8 cellular contexts compared by ENCODE assay signal in genomic region chr3:72123908-72124441, GRCh38.
DNase-seq lines count a peak whose midpoint lies in the region; ATAC-seq and TF ChIP-seq lines count a peak whose summit lies in the region.

No MANE protein-coding gene starts in this region.

- DNase-seq in ACHN (peak; percentile 49), LNCaP clone FGC (ENCODE audit: low read depth) (peak; percentile 73), fibroblast of mammary gland (ENCODE audit: low read depth) (peak; percentile 100), NCI-H1694 (lab: John Stamatoyannopoulos, UW) (no peak)

- H3K4me3 ChIP-seq in LNCaP clone FGC (ENCODE audit: low read depth, low read length) (no peak overlapping the region), fibroblast of mammary gland (ENCODE audit: control insufficient read depth, low read depth, low read length) (no peak overlapping the region)

- in situ Hi-C loops in ACHN (cut with HindIII; ENCODE audit: low pct_ligation_motif_present, low pct_unique_long_range_greater_than_20kb, low sequenced_read_pairs) = no loop called here

- no peak overlapping the region for H3K4me3 Mint-ChIP-seq in stimulated activated memory B cell treated with anti-CD40 and anti-IgM and Interleukin-4, amounts not matched to agents 10 μg/mL and 1 μg/mL and 100 μg/mL, for 72 hours

- peaks cover 16% of the 10 kb centered on the region for H3K4me1 Mint-ChIP-seq in stimulated activated memory B cell treated with anti-CD40 and anti-IgM and Interleukin-4, amounts not matched to agents 10 μg/mL and 1 μg/mL and 100 μg/mL, for 72 hours

- no peaks in the 10 kb centered on the region for H3K36me3 Mint-ChIP-seq in stimulated activated memory B cell treated with anti-CD40 and anti-IgM and Interleukin-4, amounts not matched to agents 10 μg/mL and 1 μg/mL and 100 μg/mL, for 72 hours

- no peak overlapping the region for H3K27ac Mint-ChIP-seq in stimulated activated memory B cell treated with anti-CD40 and anti-IgM and Interleukin-4, amounts not matched to agents 10 μg/mL and 1 μg/mL and 100 μg/mL, for 72 hours

- H3K9me3 Mint-ChIP-seq in stimulated activated memory B cell treated with anti-CD40 and anti-IgM and Interleukin-4, amounts not matched to agents 10 μg/mL and 1 μg/mL and 100 μg/mL, for 72 hours = no peaks in the 10 kb centered on the region

- H3K27me3 Mint-ChIP-seq in stimulated activated memory B cell treated with anti-CD40 and anti-IgM and Interleukin-4, amounts not matched to agents 10 μg/mL and 1 μg/mL and 100 μg/mL, for 72 hours = peaks cover 9% of the 10 kb centered on the region

- ATAC-seq in GM18909 (IDR thresholded peaks at IDR 0.05; ENCODE audit: poor library complexity, unreplicated experiment) = peak; percentile 51
- ATAC-seq in stimulated activated memory B cell treated with anti-CD40 and anti-IgM and Interleukin-4, amounts not matched to agents 10 μg/mL and 1 μg/mL and 100 μg/mL, for 72 hours = peak; percentile 46
- ATAC-seq in HG02678 (IDR thresholded peaks at IDR 0.05; ENCODE audit: unreplicated experiment) = no peak
- no peak for ATAC-seq in GM21576 (IDR thresholded peaks at IDR 0.05; ENCODE audit: unreplicated experiment)

- TF ChIP-seq CTCF in LNCaP clone FGC (IDR thresholded peaks at IDR 0.05; ENCODE audit: control insufficient read depth, extremely low read depth, insufficient read depth) (no peak), fibroblast of mammary gland (conservative IDR thresholded peaks at IDR 0.05; ENCODE audit: control insufficient read depth, insufficient read depth, low read depth, low read length) (no peak)

Comparison
In these comparisons a context has a peak if more than half of its experiments do, and no peak if none do; other contexts are left out.
1. ATAC-seq: peak in GM18909 (single experiment) and stimulated activated memory B cell treated with anti-CD40 and anti-IgM and Interleukin-4, amounts not matched to agents 10 μg/mL and 1 μg/mL and 100 μg/mL, for 72 hours (single experiment); none in HG02678 (single experiment) and GM21576 (single experiment).